ENCODE assay signal across 1 cellular context in the genomic region with DNA sequence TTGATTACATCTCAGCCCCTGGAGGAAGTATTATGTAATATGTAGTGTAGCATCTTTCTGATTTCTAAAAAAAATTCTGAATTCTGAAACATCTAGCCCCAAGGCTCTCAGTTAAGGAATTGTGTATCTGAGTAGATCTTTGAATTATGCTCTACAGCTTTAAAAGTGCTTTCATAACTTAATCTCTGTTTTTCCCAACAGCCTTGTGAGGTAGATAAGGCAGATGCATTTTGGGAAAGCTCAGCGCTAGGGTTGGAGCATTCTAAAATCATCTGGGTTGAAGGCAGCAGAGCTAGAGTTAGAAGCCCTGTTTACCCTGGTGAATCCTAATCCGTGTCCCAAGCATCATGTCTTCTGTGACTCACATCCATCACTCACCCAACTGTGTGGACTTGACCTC.
TF ChIP-seq lines count a peak whose summit lies in the region.

No MANE protein-coding gene starts in this region.

TF ChIP-seq in H1, 55 proteins besides CTCF, POLR2A, EP300 and RAD21:
- TF ChIP-seq HDAC2 (IDR thresholded peaks at IDR 0.05; ENCODE audit: borderline replicate concordance in 1 of 2, low read depth in 2 of 2, low read length in 2 of 2) = no peak
- TF ChIP-seq POLR2AphosphoS5 (IDR thresholded peaks at IDR 0.05; ENCODE audit: low read depth, low read length) = no peak
- TF ChIP-seq BACH1 (IDR thresholded peaks at IDR 0.05; ENCODE audit: low read length) = no peak
- no peak for TF ChIP-seq KDM1A (IDR thresholded peaks at IDR 0.05; ENCODE audit: borderline replicate concordance, low read length)
- TF ChIP-seq FOSL1 (IDR thresholded peaks at IDR 0.05; ENCODE audit: insufficient read depth, low read depth, low read length) = no peak
- no peak for TF ChIP-seq TBP (IDR thresholded peaks at IDR 0.05; ENCODE audit: low read depth, low read length)
- TF ChIP-seq GTF2F1 (IDR thresholded peaks at IDR 0.05; ENCODE audit: borderline replicate concordance, low read depth, low read length) = no peak
- TF ChIP-seq HDAC6 (IDR thresholded peaks at IDR 0.05; ENCODE audit: low read depth, low read length) = no peak
- TF ChIP-seq POU5F1 (IDR thresholded peaks at IDR 0.05; ENCODE audit: low read depth, low read length) = no peak
- no peak for TF ChIP-seq RXRA (IDR thresholded peaks at IDR 0.05; ENCODE audit: insufficient read depth, low read depth, low read length)
- TF ChIP-seq, protein P1, sequence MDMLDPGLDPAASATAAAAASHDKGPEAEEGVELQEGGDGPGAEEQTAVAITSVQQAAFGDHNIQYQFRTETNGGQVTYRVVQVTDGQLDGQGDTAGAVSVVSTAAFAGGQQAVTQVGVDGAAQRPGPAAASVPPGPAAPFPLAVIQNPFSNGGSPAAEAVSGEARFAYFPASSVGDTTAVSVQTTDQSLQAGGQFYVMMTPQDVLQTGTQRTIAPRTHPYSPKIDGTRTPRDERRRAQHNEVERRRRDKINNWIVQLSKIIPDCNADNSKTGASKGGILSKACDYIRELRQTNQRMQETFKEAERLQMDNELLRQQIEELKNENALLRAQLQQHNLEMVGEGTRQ (IDR thresholded peaks at IDR 0.05; ENCODE audit: low read length) = no peak
- TF ChIP-seq NRF1 (IDR thresholded peaks at IDR 0.05; ENCODE audit: low read depth, low read length) = no peak
- no peak for TF ChIP-seq SIRT6 (IDR thresholded peaks at IDR 0.05; ENCODE audit: low read length)
- TF ChIP-seq EZH2 (IDR thresholded peaks at IDR 0.05; ENCODE audit: low read depth, low read length, severe bottlenecking) = no peak
- no peak for TF ChIP-seq SIX5 (IDR thresholded peaks at IDR 0.05; ENCODE audit: low read depth, low read length)
- no peak for TF ChIP-seq YY1 (IDR thresholded peaks at IDR 0.05; ENCODE audit: low read depth, low read length)
- TF ChIP-seq, protein P2, sequence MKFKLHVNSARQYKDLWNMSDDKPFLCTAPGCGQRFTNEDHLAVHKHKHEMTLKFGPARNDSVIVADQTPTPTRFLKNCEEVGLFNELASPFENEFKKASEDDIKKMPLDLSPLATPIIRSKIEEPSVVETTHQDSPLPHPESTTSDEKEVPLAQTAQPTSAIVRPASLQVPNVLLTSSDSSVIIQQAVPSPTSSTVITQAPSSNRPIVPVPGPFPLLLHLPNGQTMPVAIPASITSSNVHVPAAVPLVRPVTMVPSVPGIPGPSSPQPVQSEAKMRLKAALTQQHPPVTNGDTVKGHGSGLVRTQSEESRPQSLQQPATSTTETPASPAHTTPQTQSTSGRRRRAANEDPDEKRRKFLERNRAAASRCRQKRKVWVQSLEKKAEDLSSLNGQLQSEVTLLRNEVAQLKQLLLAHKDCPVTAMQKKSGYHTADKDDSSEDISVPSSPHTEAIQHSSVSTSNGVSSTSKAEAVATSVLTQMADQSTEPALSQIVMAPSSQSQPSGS (IDR thresholded peaks at IDR 0.05; ENCODE audit: low read length) = no peak
TF ChIP-seq in H1: peak in this region for 0.
